10 cellular contexts compared by ENCODE assay signal in genomic region chr2:98518106-98518505, GRCh38.
A peak's percentile ranks its signal among the peaks of the same experiment; 100 is the strongest.
DNase-seq lines count a peak whose midpoint lies in the region; ATAC-seq, FAIRE-seq and TF ChIP-seq lines count a peak whose summit lies in the region.
"Had no signal": no experiment of that assay in that cellular context is flagged by ENCODE, and none has a peak within 500 bp of the region (broad histone marks: within the 10 kb centered on the region; RNA-seq: fewer than 3 reads in every experiment).

No MANE protein-coding gene starts in this region.

- no peaks in the 10 kb centered on the region for H3K4me1 ChIP-seq in pancreas

- H3K27ac ChIP-seq in pancreas = no peak overlapping the region
- H3K27ac ChIP-seq: tibial artery had no signal

- TF ChIP-seq POLR2A in H54 (IDR thresholded peaks at IDR 0.05; ENCODE audit: low read depth, low read length) = no peak

- H3K36me3 ChIP-seq in pancreas = no peaks in the 10 kb centered on the region

- H3K9me3 ChIP-seq in pancreas = no peaks in the 10 kb centered on the region
- H3K9me3 ChIP-seq: tibial artery had no signal

- DNase-seq in Right ventricle myocardium superior = no peak
- no peak for DNase-seq in cardiac septum (ENCODE audit: low spot score)
- peak; percentile 40 for DNase-seq in effector CD8-positive, alpha-beta T cell (lab: John Stamatoyannopoulos, UW)
- DNase-seq in pancreas = no peak
- DNase-seq in DMS79 treated with DMSO at 0.1 percent for 48 hours (lab: John Stamatoyannopoulos, UW) = no peak
- DNase-seq in COLO668 (lab: John Stamatoyannopoulos, UW; ENCODE audit: unreplicated experiment) = no peak
- no peak for DNase-seq in H54 (ENCODE audit: insufficient read length, low spot score)

- no peak for TF ChIP-seq CTCF in pancreas (IDR thresholded peaks at IDR 0.05)

- ATAC-seq in Right ventricle myocardium superior (ENCODE audit: poor library complexity) (peak; percentile 53), pancreas (peak in 3 of 4 donors; percentile 44 to 68 (median 68))
- peak; percentile 55 to 64 for ATAC-seq in activated CD4-positive, CD25-positive, alpha-beta regulatory T cell treated with anti-CD3 and anti-CD28 coated beads, Interleukin-2, amount 50 U/mL, for 24 hours

- H3K4me3 ChIP-seq in pancreas = no peak overlapping the region
- H3K4me3 ChIP-seq: tibial artery had no signal

- 65% methylated on average over 4 of the region's 4 CpGs for WGBS in pancreas, 2 donors

- H3K27me3 ChIP-seq in pancreas = no peaks in the 10 kb centered on the region
- H3K27me3 ChIP-seq: tibial artery had no signal

- intact Hi-C loops in Right ventricle myocardium superior (cut with DNase I) (no loop called here), cardiac septum (cut with DNase I) (no loop called here), pancreas (cut with DNase I) (no loop called here)

- FAIRE-seq in pancreas (lab: Jason Lieb, UNC) = no peak
- no peak for FAIRE-seq in H54 (lab: Jason Lieb, UNC)
- FAIRE-seq: G401.6 had no signal
